ENCODE assay signal across 8 cellular contexts in the genomic region with DNA sequence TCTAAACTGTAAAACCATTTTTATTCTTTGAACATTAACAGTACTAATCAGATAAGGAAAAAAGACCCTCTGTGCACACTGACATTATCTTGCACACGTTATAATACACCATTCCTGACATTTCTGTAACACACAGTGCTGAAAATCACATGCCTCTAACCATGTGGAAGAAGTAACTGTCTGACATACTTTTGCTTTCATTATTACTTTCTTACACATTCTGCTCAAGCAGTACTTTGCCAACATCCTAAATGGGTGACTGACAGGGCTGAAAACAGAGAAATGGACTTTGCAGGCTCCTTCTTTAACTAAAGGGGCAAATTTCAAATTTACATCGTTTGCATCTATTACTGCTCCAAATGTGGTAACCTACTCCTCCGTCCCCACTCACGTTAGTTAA. TPM values are rescaled to one million over a fixed set of nuclear protein-coding genes. Genes with fewer than 3 reads are reported as not detected.
DNase-seq lines count a peak whose midpoint lies in the region; ATAC-seq and TF ChIP-seq lines count a peak whose summit lies in the region.

No MANE protein-coding gene starts in this region.

- H3K27me3 ChIP-seq in sigmoid colon: no peaks in the 10 kb centered on the region

- WGBS in sigmoid colon, 2 donors: 37 to 60% methylated on average over 4 of the region's 4 CpGs

- no peak for TF ChIP-seq EP300 in sigmoid colon (IDR thresholded peaks at IDR 0.05)

- H3K4me3 Mint-ChIP-seq in effector memory CD8-positive, alpha-beta T cell: no peak overlapping the region

- no peak for DNase-seq in effector memory CD8-positive, alpha-beta T cell
- DNase-seq in COR-L47 (lab: John Stamatoyannopoulos, UW) (no peak), EL (no peak), ecto neural progenitor cell (ENCODE audit: low spot score) (no peak), sigmoid colon (no peak)

- peak; percentile 98 for ATAC-seq in GM18502 (IDR thresholded peaks at IDR 0.05; ENCODE audit: poor library complexity, unreplicated experiment)
- peak; percentile 99 for ATAC-seq in GM21360 (IDR thresholded peaks at IDR 0.05; ENCODE audit: unreplicated experiment)
- peak; percentile 97 for ATAC-seq in HG03196 (IDR thresholded peaks at IDR 0.05; ENCODE audit: unreplicated experiment)
- peak; percentile 66 for ATAC-seq in effector memory CD8-positive, alpha-beta T cell (replicated peaks)

- H3K27me3 Mint-ChIP-seq in effector memory CD8-positive, alpha-beta T cell: peaks cover 0 to 18% of the 10 kb centered on the region in 2 donors

- H3K27ac ChIP-seq in sigmoid colon: no peak overlapping the region

- no peaks in the 10 kb centered on the region for H3K36me3 Mint-ChIP-seq in effector memory CD8-positive, alpha-beta T cell (ENCODE audit: insufficient read depth)

- H3K9me3 ChIP-seq in sigmoid colon: no peaks in the 10 kb centered on the region

- H3K4me1 Mint-ChIP-seq in effector memory CD8-positive, alpha-beta T cell (ENCODE audit: low read depth in 2 of 2): peaks cover 23 to 29% of the 10 kb centered on the region in 2 donors

- TF ChIP-seq CTCF in sigmoid colon (IDR thresholded peaks at IDR 0.05): no peak

- H3K4me3 ChIP-seq in sigmoid colon: no peak overlapping the region

- peaks cover 0 to 23% (median 6%) of the 10 kb centered on the region in 4 donors for H3K36me3 ChIP-seq in sigmoid colon

- intact Hi-C loops in sigmoid colon (cut with DNase I): no loop called here

- H3K4me1 ChIP-seq in sigmoid colon: no peaks in the 10 kb centered on the region

- H3K9me3 Mint-ChIP-seq in effector memory CD8-positive, alpha-beta T cell: no peaks in the 10 kb centered on the region

- TF ChIP-seq POLR2A in sigmoid colon (IDR thresholded peaks at IDR 0.05): no peak

- no peak overlapping the region for H3K27ac Mint-ChIP-seq in effector memory CD8-positive, alpha-beta T cell

RNA-seq across cellular contexts. Expression of gene TP53AIP1, which starts 22.8 kb away (rescaled TPM):
- under 1 TPM in 1 of 4 donors, not detected in 3; 0.55 TPM for total RNA-seq in sigmoid colon
- polyA plus RNA-seq in sigmoid colon: under 1 TPM in 1 of 3 donors, not detected in 2; 0.16 TPM
